33 cellular contexts compared by ENCODE assay signal in the genomic region with DNA sequence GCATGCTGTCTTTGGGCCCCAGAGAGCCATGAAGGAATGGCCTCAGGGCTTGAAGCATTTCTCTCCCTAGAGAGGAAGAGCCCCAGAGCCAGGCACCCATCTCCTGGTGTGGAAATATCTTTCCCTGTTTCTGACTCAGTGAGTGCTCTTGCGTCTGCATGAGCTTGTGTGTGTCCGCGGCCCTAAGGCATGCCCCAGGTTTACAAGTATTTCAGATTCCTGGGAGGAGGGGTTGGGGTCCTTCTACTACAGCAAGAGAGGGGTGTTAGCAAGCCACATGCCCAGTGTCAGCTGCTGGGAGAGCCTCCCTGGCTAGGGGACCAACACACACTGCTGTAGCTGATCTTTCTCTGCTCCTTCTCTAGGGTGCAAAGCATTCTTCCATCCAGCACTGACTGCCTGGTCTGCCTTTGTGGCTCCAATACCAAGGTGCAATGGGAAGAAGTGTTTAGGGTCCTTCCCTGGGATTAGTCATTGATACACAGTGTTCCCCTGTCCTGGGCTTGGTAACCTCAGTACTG. TPM values are rescaled to one million over a fixed set of nuclear protein-coding genes. Genes with fewer than 3 reads are reported as not detected.
"Had no signal": no experiment of that assay in that cellular context is flagged by ENCODE, and none has a peak within 500 bp of the region (broad histone marks: within the 10 kb centered on the region; RNA-seq: fewer than 3 reads in every experiment).

No MANE protein-coding gene starts in this region.

- H3K4me1 ChIP-seq: ascending aorta had no signal

- H3K27ac Mint-ChIP-seq: activated B cell treated with CpG ODN at 0.5 μM for 24 hours; activated CD8-positive, alpha-beta T cell treated with anti-CD3 and anti-CD28 coated beads for 36 hours; activated naive CD8-positive, alpha-beta T cell treated with anti-CD3 and anti-CD28 coated beads, Interleukin-2, amount 10 ng/mL, durations not matched to agents 7 days and 5 days; activated T-cell treated with anti-CD3 and anti-CD28 coated beads, Interleukin-2, amount 50 U/mL, for 72 hours; activated T-helper 17 cell treated with anti-CD3 and anti-CD28 coated beads, Interleukin-2, amount 50 U/mL, for 72 hours had no signal

- H3K4me3 ChIP-seq: ascending aorta had no signal

- H3K36me3 ChIP-seq: ascending aorta had no signal

- H3K4me3 Mint-ChIP-seq: activated B cell treated with CpG ODN at 0.5 μM for 24 hours; activated CD8-positive, alpha-beta T cell treated with anti-CD3 and anti-CD28 coated beads for 36 hours; activated naive CD8-positive, alpha-beta T cell treated with anti-CD3 and anti-CD28 coated beads, Interleukin-2, amount 10 ng/mL, durations not matched to agents 7 days and 5 days; activated T-cell treated with anti-CD3 and anti-CD28 coated beads, Interleukin-2, amount 50 U/mL, for 72 hours; activated T-helper 17 cell treated with anti-CD3 and anti-CD28 coated beads, Interleukin-2, amount 50 U/mL, for 72 hours had no signal

- H3K27ac ChIP-seq: ascending aorta, VCaP had no signal

- H3K9me3 Mint-ChIP-seq: activated CD8-positive, alpha-beta T cell treated with anti-CD3 and anti-CD28 coated beads for 36 hours; activated T-cell treated with anti-CD3 and anti-CD28 coated beads, Interleukin-2, amount 50 U/mL, for 72 hours had no signal

- H3K27me3 ChIP-seq: ascending aorta had no signal

- H3K27me3 Mint-ChIP-seq: activated CD8-positive, alpha-beta T cell treated with anti-CD3 and anti-CD28 coated beads for 36 hours; activated naive CD8-positive, alpha-beta T cell treated with anti-CD3 and anti-CD28 coated beads, Interleukin-2, amount 10 ng/mL, durations not matched to agents 7 days and 5 days had no signal

- H3K4me1 Mint-ChIP-seq: activated B cell treated with CpG ODN at 0.5 μM for 24 hours; activated naive CD8-positive, alpha-beta T cell treated with anti-CD3 and anti-CD28 coated beads, Interleukin-2, amount 10 ng/mL, durations not matched to agents 7 days and 5 days; activated T-helper 17 cell treated with anti-CD3 and anti-CD28 coated beads, Interleukin-2, amount 50 U/mL, for 72 hours had no signal

- DNase-seq: activated B cell treated with CpG ODN at 0.5 μM for 24 hours; activated CD4-positive, alpha-beta T cell treated with anti-CD3 and anti-CD28 coated beads for 1 hour; activated CD4-positive, alpha-beta T cell treated with anti-CD3 and anti-CD28 coated beads for 48 hours; activated CD8-positive, alpha-beta T cell treated with anti-CD3 and anti-CD28 coated beads for 36 hours; activated effector memory CD4-positive, alpha-beta T cell treated with anti-CD3 and anti-CD28 coated beads, Interleukin-2, amount 50 U/mL, for 16 hours; activated naive CD4-positive, alpha-beta T cell; activated naive CD4-positive, alpha-beta T cell treated with anti-CD3 and anti-CD28 coated beads, Interleukin-2, amount 50 U/mL, for 16 hours; activated naive CD8-positive, alpha-beta T cell treated with anti-CD3 and anti-CD28 coated beads, Interleukin-2, amount 10 ng/mL, durations not matched to agents 7 days and 5 days; activated T-cell treated with anti-CD3 and anti-CD28 coated beads, Interleukin-2, amount 50 U/mL, for 1 hour; activated T-cell treated with anti-CD3 and anti-CD28 coated beads, Interleukin-2, amount 50 U/mL, for 72 hours; amygdala; NCI-H1092 treated with DMSO at 0.1 percent for 48 hours; NCI-H1417; NCI-H146; NCI-H187; NCI-H2029 treated with DMSO at 0.1 percent for 48 hours; NCI-H2107; NCI-H2171; NCI-H510A; NCI-H526; NCI-H748 treated with DMSO at 0.1 percent for 48 hours; OCI-M1; Right ventricle myocardium superior; SW 1271; T-helper 1 cell; T-helper 2 cell; T-helper 9 cell had no signal

- H3K36me3 Mint-ChIP-seq: activated naive CD8-positive, alpha-beta T cell treated with anti-CD3 and anti-CD28 coated beads, Interleukin-2, amount 10 ng/mL, durations not matched to agents 7 days and 5 days had no signal

RNA-seq across cellular contexts. Expression of a gene that starts 3.3 kb away (rescaled TPM):
- total RNA-seq: M059J had no signal

RNA-seq across cellular contexts. Expression of a gene that starts 19.9 kb away (rescaled TPM):
- total RNA-seq: activated B cell treated with CpG ODN at 0.5 μM for 24 hours; activated CD8-positive, alpha-beta memory T cell treated with anti-CD3 and anti-CD28 coated beads for 36 hours; activated CD8-positive, alpha-beta T cell treated with anti-CD3 and anti-CD28 coated beads for 36 hours; activated naive CD8-positive, alpha-beta T cell treated with anti-CD3 and anti-CD28 coated beads, Interleukin-2, amount 10 ng/mL, durations not matched to agents 7 days and 5 days; activated T-helper 17 cell treated with anti-CD3 and anti-CD28 coated beads, Interleukin-2, amount 50 U/mL, for 72 hours; ascending aorta; M059J; Right ventricle myocardium superior had no signal
- polyA plus RNA-seq: adipose tissue had no signal
